15 cellular contexts compared by ENCODE assay signal in the genomic region with DNA sequence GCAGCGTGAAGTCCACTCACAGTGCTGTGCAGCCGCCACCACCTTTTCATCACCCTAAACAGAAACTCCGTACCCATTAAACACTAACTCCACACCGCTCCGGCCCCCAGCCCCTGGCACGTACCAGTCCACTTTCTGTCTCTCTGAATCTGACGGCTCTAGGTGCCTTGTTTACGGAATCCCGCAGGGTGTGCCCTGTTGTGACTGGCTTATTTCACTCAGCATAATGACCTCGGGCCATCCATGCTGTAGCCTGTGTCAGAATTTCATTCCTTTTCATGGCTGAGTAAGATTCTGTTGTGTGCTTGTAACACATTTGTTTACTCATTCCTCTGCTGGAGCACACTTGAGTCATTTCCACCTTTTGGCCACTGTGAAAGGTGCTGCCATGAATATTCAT. TPM values are rescaled to one million over a fixed set of nuclear protein-coding genes. Genes with fewer than 3 reads are reported as not detected.
"Had no signal": no experiment of that assay in that cellular context is flagged by ENCODE, and none has a peak within 500 bp of the region (broad histone marks: within the 10 kb centered on the region; RNA-seq: fewer than 3 reads in every experiment).

No MANE protein-coding gene starts in this region.

- H3K9me3 ChIP-seq: upper lobe of left lung had no signal

- H3K27ac ChIP-seq: upper lobe of left lung had no signal

- H3K4me3 Mint-ChIP-seq: activated CD4-positive, alpha-beta T cell treated with anti-CD3 and anti-CD28 coated beads, Interleukin-2, amount 10 ng/mL, durations not matched to agents 24 days and 14 days; activated CD8-positive, alpha-beta T cell treated with anti-CD3 and anti-CD28 coated beads, Interleukin-2, amount 10 ng/mL, durations not matched to agents 7 days and 5 days; stimulated activated naive CD8-positive, alpha-beta T cell treated with anti-CD3 and anti-CD28 coated beads, Interleukin-15, Interleukin-2, amounts not matched to agents 100 ng/mL and 50 ng/mL, for 24 hours had no signal

- H3K27ac Mint-ChIP-seq: activated CD4-positive, alpha-beta T cell treated with anti-CD3 and anti-CD28 coated beads, Interleukin-2, amount 10 ng/mL, durations not matched to agents 24 days and 14 days; activated CD8-positive, alpha-beta T cell treated with anti-CD3 and anti-CD28 coated beads, Interleukin-2, amount 10 ng/mL, durations not matched to agents 7 days and 5 days; progenitor cell of endocrine pancreas; stimulated activated naive CD8-positive, alpha-beta T cell treated with anti-CD3 and anti-CD28 coated beads, Interleukin-15, Interleukin-2, amounts not matched to agents 100 ng/mL and 50 ng/mL, for 24 hours had no signal

- H3K27me3 Mint-ChIP-seq: activated CD4-positive, alpha-beta T cell treated with anti-CD3 and anti-CD28 coated beads, Interleukin-2, amount 10 ng/mL, durations not matched to agents 24 days and 14 days; progenitor cell of endocrine pancreas; stimulated activated naive CD8-positive, alpha-beta T cell treated with anti-CD3 and anti-CD28 coated beads, Interleukin-15, Interleukin-2, amounts not matched to agents 100 ng/mL and 50 ng/mL, for 24 hours had no signal

- H3K9me3 Mint-ChIP-seq: activated CD4-positive, alpha-beta T cell treated with anti-CD3 and anti-CD28 coated beads, Interleukin-2, amount 10 ng/mL, durations not matched to agents 24 days and 14 days; stimulated activated naive CD8-positive, alpha-beta T cell treated with anti-CD3 and anti-CD28 coated beads, Interleukin-15, Interleukin-2, amounts not matched to agents 100 ng/mL and 50 ng/mL, for 24 hours had no signal

- H3K4me1 Mint-ChIP-seq: activated CD4-positive, alpha-beta T cell treated with anti-CD3 and anti-CD28 coated beads, Interleukin-2, amount 10 ng/mL, durations not matched to agents 24 days and 14 days had no signal

- H3K4me1 ChIP-seq: upper lobe of left lung had no signal

- DNase-seq: activated CD4-positive, alpha-beta T cell treated with anti-CD3 and anti-CD28 coated beads, Interleukin-2, amount 10 ng/mL, durations not matched to agents 24 days and 14 days; activated CD4-positive, CD25-positive, alpha-beta regulatory T cell; activated CD8-positive, alpha-beta memory T cell treated with anti-CD3 and anti-CD28 coated beads, Interleukin-2, amount 50 U/mL, for 4 hours; activated CD8-positive, alpha-beta T cell treated with anti-CD3 and anti-CD28 coated beads, Interleukin-2, amount 10 ng/mL, durations not matched to agents 7 days and 5 days; anterior cingulate cortex; dermis blood vessel endothelial cell; hypothalamus; right cardiac atrium; stimulated activated CD4-positive, alpha-beta T cell treated with anti-CD3 and anti-CD28 coated beads, Interleukin-4, amount 100 ng/mL, for 4 hours; stimulated activated CD8-positive, alpha-beta memory T cell treated with anti-CD3 and anti-CD28 coated beads, Interleukin-4, amount 100 ng/mL, for 48 hours; T-helper 2 cell; upper lobe of left lung had no signal

- H3K4me3 ChIP-seq: smooth muscle cell, upper lobe of left lung had no signal

- ATAC-seq: activated CD8-positive, alpha-beta T cell treated with anti-CD3 and anti-CD28 coated beads, Interleukin-2, amount 10 ng/mL, durations not matched to agents 7 days and 5 days; right cardiac atrium had no signal

- H3K27me3 ChIP-seq: upper lobe of left lung had no signal

RNA-seq across cellular contexts. Expression of a gene that starts 26.8 kb away (rescaled TPM):
- total RNA-seq: activated CD4-positive, alpha-beta T cell treated with anti-CD3 and anti-CD28 coated beads, Interleukin-2, amount 10 ng/mL, durations not matched to agents 24 days and 14 days; activated CD8-positive, alpha-beta T cell treated with anti-CD3 and anti-CD28 coated beads, Interleukin-2, amount 10 ng/mL, durations not matched to agents 7 days and 5 days had no signal
